Comparison of ENCODE assay signal across 1 cellular context in genomic region chr11:16924826-16925494, GRCh38.
TF ChIP-seq lines count a peak whose summit lies in the region.

No MANE protein-coding gene starts in this region.

TF ChIP-seq in GM23338, 12 proteins besides CTCF, POLR2A, EP300 and RAD21 (continued from another document):
- TF ChIP-seq, protein P1, sequence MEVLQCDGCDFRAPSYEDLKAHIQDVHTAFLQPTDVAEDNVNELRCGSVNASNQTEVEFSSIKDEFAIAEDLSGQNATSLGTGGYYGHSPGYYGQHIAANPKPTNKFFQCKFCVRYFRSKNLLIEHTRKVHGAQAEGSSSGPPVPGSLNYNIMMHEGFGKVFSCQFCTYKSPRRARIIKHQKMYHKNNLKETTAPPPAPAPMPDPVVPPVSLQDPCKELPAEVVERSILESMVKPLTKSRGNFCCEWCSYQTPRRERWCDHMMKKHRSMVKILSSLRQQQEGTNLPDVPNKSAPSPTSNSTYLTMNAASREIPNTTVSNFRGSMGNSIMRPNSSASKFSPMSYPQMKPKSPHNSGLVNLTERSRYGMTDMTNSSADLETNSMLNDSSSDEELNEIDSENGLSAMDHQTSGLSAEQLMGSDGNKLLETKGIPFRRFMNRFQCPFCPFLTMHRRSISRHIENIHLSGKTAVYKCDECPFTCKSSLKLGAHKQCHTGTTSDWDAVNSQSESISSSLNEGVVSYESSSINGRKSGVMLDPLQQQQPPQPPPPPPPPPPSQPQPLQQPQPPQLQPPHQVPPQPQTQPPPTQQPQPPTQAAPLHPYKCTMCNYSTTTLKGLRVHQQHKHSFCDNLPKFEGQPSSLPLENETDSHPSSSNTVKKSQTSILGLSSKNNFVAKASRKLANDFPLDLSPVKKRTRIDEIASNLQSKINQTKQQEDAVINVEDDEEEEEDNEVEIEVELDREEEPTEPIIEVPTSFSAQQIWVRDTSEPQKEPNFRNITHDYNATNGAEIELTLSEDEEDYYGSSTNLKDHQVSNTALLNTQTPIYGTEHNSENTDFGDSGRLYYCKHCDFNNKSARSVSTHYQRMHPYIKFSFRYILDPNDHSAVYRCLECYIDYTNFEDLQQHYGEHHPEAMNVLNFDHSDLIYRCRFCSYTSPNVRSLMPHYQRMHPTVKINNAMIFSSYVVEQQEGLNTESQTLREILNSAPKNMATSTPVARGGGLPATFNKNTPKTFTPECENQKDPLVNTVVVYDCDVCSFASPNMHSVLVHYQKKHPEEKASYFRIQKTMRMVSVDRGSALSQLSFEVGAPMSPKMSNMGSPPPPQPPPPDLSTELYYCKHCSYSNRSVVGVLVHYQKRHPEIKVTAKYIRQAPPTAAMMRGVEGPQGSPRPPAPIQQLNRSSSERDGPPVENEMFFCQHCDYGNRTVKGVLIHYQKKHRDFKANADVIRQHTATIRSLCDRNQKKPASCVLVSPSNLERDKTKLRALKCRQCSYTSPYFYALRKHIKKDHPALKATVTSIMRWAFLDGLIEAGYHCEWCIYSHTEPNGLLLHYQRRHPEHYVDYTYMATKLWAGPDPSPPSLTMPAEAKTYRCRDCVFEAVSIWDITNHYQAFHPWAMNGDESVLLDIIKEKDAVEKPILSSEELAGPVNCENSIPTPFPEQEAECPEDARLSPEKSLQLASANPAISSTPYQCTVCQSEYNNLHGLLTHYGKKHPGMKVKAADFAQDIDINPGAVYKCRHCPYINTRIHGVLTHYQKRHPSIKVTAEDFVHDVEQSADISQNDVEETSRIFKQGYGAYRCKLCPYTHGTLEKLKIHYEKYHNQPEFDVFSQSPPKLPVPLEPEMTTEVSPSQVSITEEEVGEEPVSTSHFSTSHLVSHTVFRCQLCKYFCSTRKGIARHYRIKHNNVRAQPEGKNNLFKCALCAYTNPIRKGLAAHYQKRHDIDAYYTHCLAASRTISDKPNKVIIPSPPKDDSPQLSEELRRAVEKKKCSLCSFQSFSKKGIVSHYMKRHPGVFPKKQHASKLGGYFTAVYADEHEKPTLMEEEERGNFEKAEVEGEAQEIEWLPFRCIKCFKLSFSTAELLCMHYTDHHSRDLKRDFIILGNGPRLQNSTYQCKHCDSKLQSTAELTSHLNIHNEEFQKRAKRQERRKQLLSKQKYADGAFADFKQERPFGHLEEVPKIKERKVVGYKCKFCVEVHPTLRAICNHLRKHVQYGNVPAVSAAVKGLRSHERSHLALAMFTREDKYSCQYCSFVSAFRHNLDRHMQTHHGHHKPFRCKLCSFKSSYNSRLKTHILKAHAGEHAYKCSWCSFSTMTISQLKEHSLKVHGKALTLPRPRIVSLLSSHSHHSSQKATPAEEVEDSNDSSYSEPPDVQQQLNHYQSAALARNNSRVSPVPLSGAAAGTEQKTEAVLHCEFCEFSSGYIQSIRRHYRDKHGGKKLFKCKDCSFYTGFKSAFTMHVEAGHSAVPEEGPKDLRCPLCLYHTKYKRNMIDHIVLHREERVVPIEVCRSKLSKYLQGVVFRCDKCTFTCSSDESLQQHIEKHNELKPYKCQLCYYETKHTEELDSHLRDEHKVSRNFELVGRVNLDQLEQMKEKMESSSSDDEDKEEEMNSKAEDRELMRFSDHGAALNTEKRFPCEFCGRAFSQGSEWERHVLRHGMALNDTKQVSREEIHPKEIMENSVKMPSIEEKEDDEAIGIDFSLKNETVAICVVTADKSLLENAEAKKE (CRISPR knock-in tag; IDR thresholded peaks at IDR 0.05) = no peak
- no peak for TF ChIP-seq NANOG (IDR thresholded peaks at IDR 0.05; ENCODE audit: borderline replicate concordance)
- no peak for TF ChIP-seq POLR2AphosphoS5 (IDR thresholded peaks at IDR 0.05; ENCODE audit: low read depth)
- TF ChIP-seq CREB1 (CRISPR knock-in tag; IDR thresholded peaks at IDR 0.05; ENCODE audit: low read depth) = no peak
- TF ChIP-seq STAT1 (IDR thresholded peaks at IDR 0.05; ENCODE audit: unreplicated experiment) = no peak
- no peak for TF ChIP-seq ZNF114 (CRISPR knock-in tag; IDR thresholded peaks at IDR 0.05)
